Comparison of ENCODE assay signal across 2 cellular contexts in genomic region chr9:87739546-87739945, GRCh38.
TF ChIP-seq lines count a peak whose summit lies in the region.

No MANE protein-coding gene starts in this region.

TF ChIP-seq in HEK293, 187 proteins besides CTCF, POLR2A, EP300 and RAD21:
- TF ChIP-seq AEBP2 (tag by site-specific recombination; IDR thresholded peaks at IDR 0.05; ENCODE audit: borderline replicate concordance) (no peak), SCRT1 (tag by site-specific recombination; IDR thresholded peaks at IDR 0.05; ENCODE audit: borderline replicate concordance) (peak; percentile 28; the same call in 1 of the 2 replicates), SETDB1 (IDR thresholded peaks at IDR 0.05; ENCODE audit: insufficient read length, low read length) (peak; percentile 65), SCRT2 (tag by site-specific recombination; IDR thresholded peaks at IDR 0.05) (0 out of 2 replicates have a peak, but pooled peaks have one; percentile 19), ZNF596 (tag by site-specific recombination; IDR thresholded peaks at IDR 0.05) (no peak)

TF ChIP-seq in K562, 482 proteins besides CTCF, POLR2A, EP300 and RAD21 (continued from another document):
- TF ChIP-seq BMI1 (IDR thresholded peaks at IDR 0.05; ENCODE audit: low read length) (no peak), SRSF1 (IDR thresholded peaks at IDR 0.05; ENCODE audit: low read depth, low read length) (no peak), SAP30 (IDR thresholded peaks at IDR 0.05; ENCODE audit: borderline replicate concordance, insufficient read depth, low read depth, low read length, poor library complexity, severe bottlenecking) (no peak), MCM2 (IDR thresholded peaks at IDR 0.05; ENCODE audit: low read depth) (no peak), PTRF (tag; IDR thresholded peaks at IDR 0.05) (no peak), NFIC (IDR thresholded peaks at IDR 0.05) (no peak), CHD1 (IDR thresholded peaks at IDR 0.05; ENCODE audit: low read length) (no peak), TBP (optimal IDR thresholded peaks at IDR 0.05; ENCODE audit: low read depth, low read length) (peak; percentile 45), ARID2 (IDR thresholded peaks at IDR 0.05) (no peak), CHCHD3 (CRISPR knock-in tag; IDR thresholded peaks at IDR 0.05) (no peak), ZC3H4 (CRISPR knock-in tag; IDR thresholded peaks at IDR 0.05; ENCODE audit: borderline replicate concordance) (no peak), HDAC3 (IDR thresholded peaks at IDR 0.05; ENCODE audit: borderline replicate concordance, partially characterized antibody) (no peak), TCF7 (IDR thresholded peaks at IDR 0.05; ENCODE audit: borderline replicate concordance) (no peak), ESRRA (IDR thresholded peaks at IDR 0.05; ENCODE audit: borderline replicate concordance, low read depth) (no peak), ZNF655 (CRISPR knock-in tag; IDR thresholded peaks at IDR 0.05) (no peak), HES1 (IDR thresholded peaks at IDR 0.05; ENCODE audit: low read depth) (no peak), ZNF232 (CRISPR knock-in tag; IDR thresholded peaks at IDR 0.05) (no peak), FUS (optimal IDR thresholded peaks at IDR 0.05; ENCODE audit: low read depth, low read length) (no peak), OTX1 (CRISPR knock-in tag; IDR thresholded peaks at IDR 0.05) (no peak), ARID1B (IDR thresholded peaks at IDR 0.05) (0 out of 2 replicates have a peak, but pooled peaks have one; percentile 24), SREBF2 (CRISPR knock-in tag; IDR thresholded peaks at IDR 0.05) (no peak), ZNF134 (CRISPR knock-in tag; conservative IDR thresholded peaks at IDR 0.05) (no peak), TAL1 (IDR thresholded peaks at IDR 0.05) (peak; percentile 13; the same call in 1 of the 2 replicates), HOXB6 (CRISPR knock-in tag; IDR thresholded peaks at IDR 0.05; ENCODE audit: borderline replicate concordance) (no peak), HLTF (IDR thresholded peaks at IDR 0.05) (no peak), ZNF644 (tag; IDR thresholded peaks at IDR 0.05; ENCODE audit: low read depth) (no peak), ZC3H11A (IDR thresholded peaks at IDR 0.05; ENCODE audit: low read depth, low read length) (no peak), CBX3 (IDR thresholded peaks at IDR 0.05; ENCODE audit: borderline replicate concordance in 1 of 2, low read length in 2 of 2) (peak in 1 of 2 experiments; percentile 42; a peak in 1 of 3 replicates), CBFA2T2 (conservative IDR thresholded peaks at IDR 0.05) (peak; percentile 55), FOXP1 (CRISPR knock-in tag; IDR thresholded peaks at IDR 0.05) (no peak), ZNF212 (CRISPR knock-in tag; IDR thresholded peaks at IDR 0.05) (no peak), NCOR1 (IDR thresholded peaks at IDR 0.05) (peak; percentile 19; the same call in 1 of the 2 replicates), COPS2 (conservative IDR thresholded peaks at IDR 0.05) (no peak), ATF7 (IDR thresholded peaks at IDR 0.05) (no peak), SRF (CRISPR knock-in tag; IDR thresholded peaks at IDR 0.05) (no peak), TCF3 (CRISPR knock-in tag; IDR thresholded peaks at IDR 0.05) (peak; percentile 46; the same call in 1 of the 2 replicates), MAFK (IDR thresholded peaks at IDR 0.05; ENCODE audit: low read length) (no peak), ZNF146 (CRISPR knock-in tag; IDR thresholded peaks at IDR 0.05; ENCODE audit: unreplicated experiment) (no peak), HNRNPK (IDR thresholded peaks at IDR 0.05; ENCODE audit: low read depth, low read length, poor library complexity, severe bottlenecking) (no peak), CBFA2T3 (IDR thresholded peaks at IDR 0.05) (peak; percentile 73)
